8 cellular contexts compared by ENCODE assay signal in the genomic region with DNA sequence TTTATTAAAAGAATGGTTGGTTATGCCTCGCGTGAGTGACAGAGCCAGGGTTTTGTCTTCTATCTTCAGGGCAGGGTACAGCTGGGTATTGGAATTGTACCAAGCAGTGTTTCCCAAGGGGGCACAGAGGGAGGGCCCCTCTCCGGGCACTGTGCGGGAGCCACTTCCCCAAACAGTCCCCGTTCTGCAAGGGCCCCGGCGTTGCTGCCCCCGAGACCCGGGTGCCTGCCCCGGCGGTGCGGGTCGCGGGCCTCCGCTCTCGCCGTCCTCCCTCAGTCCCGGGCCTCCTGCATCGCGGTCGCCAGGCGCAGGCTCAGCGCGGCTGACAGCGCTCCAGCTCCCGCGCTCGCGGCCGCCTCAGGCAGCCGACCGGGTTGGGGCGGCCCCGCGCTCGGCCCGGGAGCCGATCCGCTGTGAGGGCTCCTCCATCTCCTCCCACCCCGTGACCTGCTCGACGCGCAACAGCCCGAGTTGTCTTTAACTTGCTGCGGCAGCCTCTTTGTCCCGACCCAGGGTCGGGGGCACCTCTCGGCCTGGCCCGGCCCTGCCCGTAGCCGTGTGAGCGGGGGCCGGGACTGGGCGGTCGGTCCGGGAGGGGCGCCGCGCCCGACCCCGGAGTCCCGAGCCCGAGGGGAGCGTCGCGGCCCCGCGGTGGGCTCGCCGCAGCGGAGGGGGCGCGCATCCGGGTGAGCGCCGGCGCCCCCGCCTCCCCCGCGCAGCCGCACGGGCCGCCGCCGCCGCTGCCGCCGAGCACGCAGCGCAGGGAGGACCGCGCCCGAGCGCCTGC. TPM values are rescaled to one million over a fixed set of nuclear protein-coding genes. Genes with fewer than 3 reads are reported as not detected.
DNase-seq lines count a peak whose midpoint lies in the region; ATAC-seq and TF ChIP-seq lines count a peak whose summit lies in the region.

No MANE protein-coding gene starts in this region.

- H3K27ac ChIP-seq in A673 (ENCODE audit: low read depth, low read length, poor library complexity, severe bottlenecking) (no peak overlapping the region), muscle layer of duodenum (ENCODE audit: low read length) (no peak overlapping the region)

- peak; percentile 56 for DNase-seq in A673 (ENCODE audit: low spot score)
- peak; percentile 46 for DNase-seq in NCI-H774 (lab: John Stamatoyannopoulos, UW)
- DNase-seq in activated T-cell treated with anti-CD3 and anti-CD28 coated beads, Interleukin-2, amount 50 U/mL, for 1 hour: peak; percentile 73
- DNase-seq in stimulated activated naive CD4-positive, alpha-beta T cell (lab: John Stamatoyannopoulos, UW): peak; percentile 40 to 69 (median 54)

- intact Hi-C loops in A673 (cut with micrococcal nuclease; ENCODE audit: unreplicated experiment): no loop called here

- H3K9me3 ChIP-seq in A673 (ENCODE audit: low read depth, low read length, poor library complexity, severe bottlenecking) (peaks cover 10% of the 10 kb centered on the region), muscle layer of duodenum (ENCODE audit: control insufficient read depth in 1 of 2, low read length in 2 of 2) (no peaks in the 10 kb centered on the region)

- peak overlapping the region; percentile 58 for H3K4me3 ChIP-seq in A673 (ENCODE audit: low read depth, low read length, poor library complexity, severe bottlenecking)
- H3K4me3 ChIP-seq in muscle layer of duodenum (ENCODE audit: low read depth in 1 of 2, low read length in 2 of 2): peak overlapping the region; percentile 49 to 74

- H3K36me3 ChIP-seq in A673 (ENCODE audit: insufficient read depth, low read length, poor library complexity, severe bottlenecking) (no peaks in the 10 kb centered on the region), muscle layer of duodenum (ENCODE audit: control insufficient read depth in 1 of 2, insufficient read depth in 2 of 2, low read length in 2 of 2) (no peaks in the 10 kb centered on the region)

- H3K4me1 ChIP-seq in A673 (ENCODE audit: insufficient read depth, low read length, poor library complexity, severe bottlenecking) (no peaks in the 10 kb centered on the region), muscle layer of duodenum (ENCODE audit: control insufficient read depth in 1 of 2, insufficient read depth in 2 of 2, low read length in 2 of 2) (peaks cover 7 to 8% of the 10 kb centered on the region in 2 donors)

- ATAC-seq in GM18498 (IDR thresholded peaks at IDR 0.05; ENCODE audit: unreplicated experiment) (peak; percentile 49), HG03025 (IDR thresholded peaks at IDR 0.05; ENCODE audit: low FRiP score, unreplicated experiment) (peak; percentile 61), esophagus mucosa (peak; percentile 79)

- H3K27me3 ChIP-seq in A673 (replicated peaks; ENCODE audit: insufficient read depth, low read depth, low read length, poor library complexity) (peaks cover 12% of the 10 kb centered on the region), muscle layer of duodenum (ENCODE audit: low read depth, low read length) (no peaks in the 10 kb centered on the region)

- CTCF ChIA-PET in A673 (lab: Charles Lee): no interaction called here

- no TSS peak for BruUV-seq in A673 (replicated peaks; lab: Mats Ljungman, UMichigan)

- POLR2A ChIA-PET in A673 (lab: Charles Lee; ENCODE audit: low non-redundant PET): no interaction called here

- TF ChIP-seq CTCF in A673 (conservative IDR thresholded peaks at IDR 0.05; ENCODE audit: low read depth, low read length): no peak

RNA-seq across cellular contexts. Expression of gene GALNT1, which starts 0.6 kb away (rescaled TPM):
- 25.6 and 30.7 TPM in 2 replicates for total RNA-seq in A673 (2021)
- total RNA-seq in esophagus mucosa: 101 TPM
